6 cellular contexts compared by ENCODE assay signal in the genomic region with DNA sequence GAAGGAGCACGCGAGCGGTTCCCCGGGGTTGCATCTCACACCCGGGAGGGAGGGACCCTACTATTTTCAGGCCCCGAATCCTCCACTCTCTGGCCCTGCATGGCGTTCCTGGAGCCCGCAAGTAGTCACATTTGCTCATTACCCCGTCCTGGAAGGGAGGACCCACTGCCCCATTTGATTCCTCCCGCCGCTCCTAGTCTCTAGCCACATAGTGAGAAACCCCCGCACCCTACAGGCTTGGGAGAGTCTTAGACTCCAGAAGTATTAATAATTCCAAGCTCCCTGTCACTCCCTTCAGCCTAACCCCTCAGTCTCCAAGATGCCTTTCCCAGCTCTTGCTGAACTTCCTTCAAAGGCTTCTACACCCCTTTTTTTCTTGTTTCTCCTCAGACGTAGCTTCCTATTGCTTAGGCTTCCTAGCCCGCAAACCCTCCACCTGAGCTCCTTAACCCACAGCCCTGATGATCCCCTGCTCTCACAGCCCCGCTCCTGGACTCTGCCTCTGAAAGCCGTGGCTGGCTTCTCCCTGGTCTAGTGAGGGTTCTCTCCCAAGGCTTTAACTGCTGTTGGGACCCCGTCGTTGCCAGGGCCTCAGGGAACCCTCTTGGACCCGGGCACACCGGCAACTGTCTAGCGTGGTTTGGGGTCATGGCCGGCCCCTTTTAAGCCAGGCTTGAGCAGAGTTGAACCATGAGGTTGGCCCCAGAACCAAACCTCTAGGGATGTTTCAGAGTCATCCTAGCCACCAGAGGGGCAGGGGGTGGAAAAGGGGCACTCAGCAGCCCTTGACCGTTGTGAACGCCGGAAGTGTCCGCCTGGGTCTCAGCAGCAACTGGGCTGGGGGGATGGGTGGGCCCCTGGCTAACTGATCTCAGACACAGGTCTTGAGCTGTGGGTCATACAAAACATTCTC. TPM values are rescaled to one million over a fixed set of nuclear protein-coding genes. Genes with fewer than 3 reads are reported as not detected.
A peak's percentile ranks its signal among the peaks of the same experiment; 100 is the strongest.
DNase-seq lines count a peak whose midpoint lies in the region; ATAC-seq and TF ChIP-seq lines count a peak whose summit lies in the region.

No MANE protein-coding gene starts in this region.

- H3K9ac ChIP-seq in OCI-LY1 (ENCODE audit: low read length) = peak overlapping the region; percentile 100

- no peaks in the 10 kb centered on the region for H3K9me3 Mint-ChIP-seq in stimulated activated naive CD8-positive, alpha-beta T cell treated with anti-CD3 and anti-CD28 coated beads, Interleukin-15, Interleukin-2, amounts not matched to agents 100 ng/mL and 50 ng/mL, for 24 hours

- H4K20me1 ChIP-seq in OCI-LY1 (ENCODE audit: insufficient read depth, low read length) = no peaks in the 10 kb centered on the region

- peak overlapping the region; percentile 93 for H3K4me3 ChIP-seq in OCI-LY1 (ENCODE audit: low read depth, low read length, poor library complexity, severe bottlenecking)
- peak overlapping the region; percentile 91 to 99 (median 94) for H3K4me3 ChIP-seq in esophagus muscularis mucosa

- H3K9me2 ChIP-seq in OCI-LY1 (ENCODE audit: low read depth, low read length) = no peaks in the 10 kb centered on the region

- H3K4me1 ChIP-seq in OCI-LY1 (ENCODE audit: insufficient read depth, low read length, severe bottlenecking) (peaks cover 31% of the 10 kb centered on the region), esophagus muscularis mucosa (peaks cover 20 to 61% (median 56%) of the 10 kb centered on the region in 4 donors)

- H3K36me3 ChIP-seq in OCI-LY1 (ENCODE audit: insufficient read depth, low read length) (peaks cover 21% of the 10 kb centered on the region), esophagus muscularis mucosa (peaks cover 0 to 8% (median 3%) of the 10 kb centered on the region in 4 donors)

- peak overlapping the region; percentile 95 for H3K4me3 Mint-ChIP-seq in stimulated activated naive CD8-positive, alpha-beta T cell treated with anti-CD3 and anti-CD28 coated beads, Interleukin-15, Interleukin-2, amounts not matched to agents 100 ng/mL and 50 ng/mL, for 24 hours

- TF ChIP-seq POLR2A in esophagus muscularis mucosa (IDR thresholded peaks at IDR 0.05; ENCODE audit: low read depth) = no peak

- no peaks in the 10 kb centered on the region for H3F3A ChIP-seq in OCI-LY1 (ENCODE audit: insufficient read depth, low read length)

- H3K27me3 Mint-ChIP-seq in stimulated activated naive CD8-positive, alpha-beta T cell treated with anti-CD3 and anti-CD28 coated beads, Interleukin-15, Interleukin-2, amounts not matched to agents 100 ng/mL and 50 ng/mL, for 24 hours = peaks cover 3% of the 10 kb centered on the region

- H3K4me1 Mint-ChIP-seq in stimulated activated naive CD8-positive, alpha-beta T cell treated with anti-CD3 and anti-CD28 coated beads, Interleukin-15, Interleukin-2, amounts not matched to agents 100 ng/mL and 50 ng/mL, for 24 hours (ENCODE audit: low read depth) = peaks cover 55% of the 10 kb centered on the region

- WGBS in esophagus muscularis mucosa = 17% methylated on average over 15 of the region's 26 CpGs

- no peak for ATAC-seq in HG02884 (IDR thresholded peaks at IDR 0.05; ENCODE audit: unreplicated experiment)
- ATAC-seq in HG03175 (IDR thresholded peaks at IDR 0.05; ENCODE audit: unreplicated experiment) = no peak

- peaks cover 15% of the 10 kb centered on the region for H3K79me2 ChIP-seq in OCI-LY1 (ENCODE audit: insufficient read depth, low read length)

- H3K27ac Mint-ChIP-seq in stimulated activated naive CD8-positive, alpha-beta T cell treated with anti-CD3 and anti-CD28 coated beads, Interleukin-15, Interleukin-2, amounts not matched to agents 100 ng/mL and 50 ng/mL, for 24 hours = peak overlapping the region; percentile 94

- no peak for TF ChIP-seq CTCF in OCI-LY1 (IDR thresholded peaks at IDR 0.05; ENCODE audit: low read length)
- TF ChIP-seq CTCF in esophagus muscularis mucosa (IDR thresholded peaks at IDR 0.05) = no peak

- H3K36me3 Mint-ChIP-seq in stimulated activated naive CD8-positive, alpha-beta T cell treated with anti-CD3 and anti-CD28 coated beads, Interleukin-15, Interleukin-2, amounts not matched to agents 100 ng/mL and 50 ng/mL, for 24 hours (ENCODE audit: low read depth) = peaks cover 4% of the 10 kb centered on the region

- no peaks in the 10 kb centered on the region for H3K27me3 ChIP-seq in OCI-LY1 (ENCODE audit: insufficient read depth, low read length)
- peaks cover 0 to 10% (median 0%) of the 10 kb centered on the region in 4 donors for H3K27me3 ChIP-seq in esophagus muscularis mucosa

- H3K27ac ChIP-seq in OCI-LY1 (ENCODE audit: low read depth, low read length, poor library complexity, severe bottlenecking) = peak overlapping the region; percentile 92
- peak overlapping the region; percentile 93 to 97 (median 95) for H3K27ac ChIP-seq in esophagus muscularis mucosa (replicated peaks in 1 of 4)

- peak overlapping the region; percentile 90 for H3K4me2 ChIP-seq in OCI-LY1 (ENCODE audit: low read length)

- H3K9me3 ChIP-seq in OCI-LY1 (ENCODE audit: low read length) (no peaks in the 10 kb centered on the region), esophagus muscularis mucosa (no peaks in the 10 kb centered on the region)

- DNase-seq in EH (ENCODE audit: low read depth) (peak; percentile 29), esophagus muscularis mucosa (ENCODE audit: extremely low spot score) (no peak)

- H2AFZ ChIP-seq in OCI-LY1 (ENCODE audit: low read length) = no peak overlapping the region

- intact Hi-C loops in esophagus muscularis mucosa (cut with DNase I) = no loop called here

- TF ChIP-seq EP300 in esophagus muscularis mucosa (IDR thresholded peaks at IDR 0.05) = no peak

RNA-seq across cellular contexts. Expression of a gene that starts 0.9 kb away (rescaled TPM):
- 10 to 100 TPM; 30.3 to 44.7 (median 40.9) TPM for total RNA-seq in esophagus muscularis mucosa

RNA-seq across cellular contexts. Expression of a gene that starts 29.6 kb away (rescaled TPM):
- total RNA-seq in esophagus muscularis mucosa = not detected

RNA-seq across cellular contexts. Expression of a gene that starts 30.0 kb away (rescaled TPM):
- 1 to 10 TPM; 1.5 to 7.5 (median 4.3) TPM for total RNA-seq in esophagus muscularis mucosa

RNA-seq across cellular contexts. Expression of a gene that starts 49.0 kb away (rescaled TPM):
- total RNA-seq in esophagus muscularis mucosa = 10 to 100 TPM in 3 of 4 donors, 1 to 10 TPM in 1; 7.3 to 28.3 (median 17.4) TPM

RNA-seq across cellular contexts. Expression of a gene that starts 49.2 kb away (rescaled TPM):
- total RNA-seq in esophagus muscularis mucosa = 10 to 100 TPM; 19.9 to 38.1 (median 36.7) TPM
